29 cellular contexts compared by ENCODE assay signal in the genomic region with DNA sequence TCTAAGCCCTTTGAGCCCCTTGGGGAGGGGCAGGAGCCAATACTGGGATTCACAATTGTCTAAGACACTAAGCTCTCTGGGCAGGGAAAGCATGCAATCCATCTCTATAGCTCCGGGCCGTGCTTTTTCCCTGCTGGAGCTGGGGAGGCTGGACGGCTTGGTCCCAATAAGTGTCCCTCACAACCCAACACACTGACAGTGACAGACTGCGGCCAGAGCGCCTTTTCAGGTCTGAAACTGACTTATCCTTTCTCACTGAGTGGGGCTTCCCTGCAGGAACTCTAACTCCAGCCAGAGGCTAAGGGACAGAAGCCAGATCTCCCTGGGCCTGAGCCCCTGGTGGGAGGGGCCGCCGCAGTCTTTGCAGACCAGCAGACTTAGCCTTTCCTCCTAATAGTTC.
"Had no signal": no experiment of that assay in that cellular context is flagged by ENCODE, and none has a peak within 500 bp of the region (broad histone marks: within the 10 kb centered on the region; RNA-seq: fewer than 3 reads in every experiment).

No MANE protein-coding gene starts in this region.

- H3K27me3 ChIP-seq: colonic mucosa, esophagus muscularis mucosa, esophagus squamous epithelium, foreskin keratinocyte, gastrocnemius medialis, gastroesophageal sphincter, hepatocyte had no signal

- DNase-seq: colonic mucosa; cortex of kidney; dermis blood vessel endothelial cell; dorsolateral prefrontal cortex; effector CD4-positive, alpha-beta T cell; effector CD8-positive, alpha-beta T cell; effector memory CD4-positive, alpha-beta T cell; effector memory CD8-positive, alpha-beta T cell; endodermal cell; erythroblast; esophagus squamous epithelium; foreskin fibroblast; foreskin keratinocyte; foreskin melanocyte; gastrocnemius medialis; glutamatergic neuron; head of caudate nucleus; heart left ventricle; heart right ventricle had no signal

- H3K9me3 Mint-ChIP-seq: effector memory CD8-positive, alpha-beta T cell had no signal

- FAIRE-seq: endometrium, endothelial cell of umbilical vein, frontal cortex had no signal

- H3K36me3 ChIP-seq: colonic mucosa, esophagus muscularis mucosa, esophagus squamous epithelium, gastrocnemius medialis, gastroesophageal sphincter, heart left ventricle, heart right ventricle had no signal

- H3K27me3 Mint-ChIP-seq: dendritic cell treated with granulocyte-macrophage colony-stimulating factor and Interleukin-4, amounts not matched to agents 40 ng/mL and 50 ng/mL, for 4 days; effector memory CD8-positive, alpha-beta T cell had no signal

- H3K9me3 ChIP-seq: colonic mucosa, esophagus squamous epithelium, gastrocnemius medialis had no signal

- H3K4me1 Mint-ChIP-seq: endodermal cell had no signal

- H3K27ac Mint-ChIP-seq: dendritic cell treated with granulocyte-macrophage colony-stimulating factor and Interleukin-4, amounts not matched to agents 40 ng/mL and 50 ng/mL, for 4 days; effector memory CD8-positive, alpha-beta T cell; endodermal cell had no signal

- ATAC-seq: effector memory CD8-positive, alpha-beta T cell; esophagus mucosa; foreskin keratinocyte; gastrocnemius medialis; gastroesophageal sphincter; heart left ventricle; heart right ventricle had no signal

- H3K4me3 ChIP-seq: colonic mucosa, coronary artery, dorsolateral prefrontal cortex, esophagus muscularis mucosa, esophagus squamous epithelium, gastrocnemius medialis, gastroesophageal sphincter, heart left ventricle, heart right ventricle, hepatocyte had no signal

- H3K79me2 ChIP-seq: hepatocyte had no signal

- H2AFZ ChIP-seq: hepatocyte had no signal

- H3K27ac ChIP-seq: colonic mucosa, coronary artery, dorsolateral prefrontal cortex, epithelial cell of prostate, esophagus muscularis mucosa, esophagus squamous epithelium, foreskin keratinocyte, gastrocnemius medialis, gastroesophageal sphincter, heart left ventricle, heart right ventricle, hepatocyte had no signal

- H3K4me1 ChIP-seq: colonic mucosa, esophagus muscularis mucosa, esophagus squamous epithelium, foreskin keratinocyte, gastrocnemius medialis, gastroesophageal sphincter, heart left ventricle, heart right ventricle had no signal

- H3K4me2 ChIP-seq: hepatocyte had no signal

- H3K4me3 Mint-ChIP-seq: dendritic cell treated with granulocyte-macrophage colony-stimulating factor and Interleukin-4, amounts not matched to agents 40 ng/mL and 50 ng/mL, for 4 days; effector memory CD8-positive, alpha-beta T cell; endodermal cell had no signal
